Comparison of ENCODE assay signal across 1 cellular context in genomic region chr15:92637621-92638020, GRCh38.
TF ChIP-seq lines count a peak whose summit lies in the region.

No MANE protein-coding gene starts in this region.

TF ChIP-seq in GM12878, 131 proteins besides CTCF, POLR2A, EP300 and RAD21:
- TF ChIP-seq, protein P1, sequence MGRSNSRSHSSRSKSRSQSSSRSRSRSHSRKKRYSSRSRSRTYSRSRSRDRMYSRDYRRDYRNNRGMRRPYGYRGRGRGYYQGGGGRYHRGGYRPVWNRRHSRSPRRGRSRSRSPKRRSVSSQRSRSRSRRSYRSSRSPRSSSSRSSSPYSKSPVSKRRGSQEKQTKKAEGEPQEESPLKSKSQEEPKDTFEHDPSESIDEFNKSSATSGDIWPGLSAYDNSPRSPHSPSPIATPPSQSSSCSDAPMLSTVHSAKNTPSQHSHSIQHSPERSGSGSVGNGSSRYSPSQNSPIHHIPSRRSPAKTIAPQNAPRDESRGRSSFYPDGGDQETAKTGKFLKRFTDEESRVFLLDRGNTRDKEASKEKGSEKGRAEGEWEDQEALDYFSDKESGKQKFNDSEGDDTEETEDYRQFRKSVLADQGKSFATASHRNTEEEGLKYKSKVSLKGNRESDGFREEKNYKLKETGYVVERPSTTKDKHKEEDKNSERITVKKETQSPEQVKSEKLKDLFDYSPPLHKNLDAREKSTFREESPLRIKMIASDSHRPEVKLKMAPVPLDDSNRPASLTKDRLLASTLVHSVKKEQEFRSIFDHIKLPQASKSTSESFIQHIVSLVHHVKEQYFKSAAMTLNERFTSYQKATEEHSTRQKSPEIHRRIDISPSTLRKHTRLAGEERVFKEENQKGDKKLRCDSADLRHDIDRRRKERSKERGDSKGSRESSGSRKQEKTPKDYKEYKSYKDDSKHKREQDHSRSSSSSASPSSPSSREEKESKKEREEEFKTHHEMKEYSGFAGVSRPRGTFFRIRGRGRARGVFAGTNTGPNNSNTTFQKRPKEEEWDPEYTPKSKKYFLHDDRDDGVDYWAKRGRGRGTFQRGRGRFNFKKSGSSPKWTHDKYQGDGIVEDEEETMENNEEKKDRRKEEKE (IDR thresholded peaks at IDR 0.05), result no peak
- TF ChIP-seq SKIL (IDR thresholded peaks at IDR 0.05; ENCODE audit: low read depth, poor library complexity, severe bottlenecking), result no peak
- TF ChIP-seq TARDBP (IDR thresholded peaks at IDR 0.05; ENCODE audit: borderline replicate concordance), result no peak
- TF ChIP-seq, protein P2, sequence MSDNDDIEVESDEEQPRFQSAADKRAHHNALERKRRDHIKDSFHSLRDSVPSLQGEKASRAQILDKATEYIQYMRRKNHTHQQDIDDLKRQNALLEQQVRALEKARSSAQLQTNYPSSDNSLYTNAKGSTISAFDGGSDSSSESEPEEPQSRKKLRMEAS (IDR thresholded peaks at IDR 0.05; ENCODE audit: low read depth, low read length), result no peak
- TF ChIP-seq BRCA1 (IDR thresholded peaks at IDR 0.05; ENCODE audit: low read depth, low read length), result no peak
- no peak for TF ChIP-seq FOXK2 (IDR thresholded peaks at IDR 0.05)
- no peak for TF ChIP-seq SUPT20H (IDR thresholded peaks at IDR 0.05; ENCODE audit: borderline replicate concordance, control insufficient read depth, low read depth, low read length)
- TF ChIP-seq REST (IDR thresholded peaks at IDR 0.05; ENCODE audit: low read depth, low read length), result no peak
- TF ChIP-seq SIN3A (IDR thresholded peaks at IDR 0.05; ENCODE audit: low read depth, low read length), result no peak
- TF ChIP-seq YY1 (IDR thresholded peaks at IDR 0.05; ENCODE audit: low read depth, low read length), result no peak
- TF ChIP-seq, protein P3, sequence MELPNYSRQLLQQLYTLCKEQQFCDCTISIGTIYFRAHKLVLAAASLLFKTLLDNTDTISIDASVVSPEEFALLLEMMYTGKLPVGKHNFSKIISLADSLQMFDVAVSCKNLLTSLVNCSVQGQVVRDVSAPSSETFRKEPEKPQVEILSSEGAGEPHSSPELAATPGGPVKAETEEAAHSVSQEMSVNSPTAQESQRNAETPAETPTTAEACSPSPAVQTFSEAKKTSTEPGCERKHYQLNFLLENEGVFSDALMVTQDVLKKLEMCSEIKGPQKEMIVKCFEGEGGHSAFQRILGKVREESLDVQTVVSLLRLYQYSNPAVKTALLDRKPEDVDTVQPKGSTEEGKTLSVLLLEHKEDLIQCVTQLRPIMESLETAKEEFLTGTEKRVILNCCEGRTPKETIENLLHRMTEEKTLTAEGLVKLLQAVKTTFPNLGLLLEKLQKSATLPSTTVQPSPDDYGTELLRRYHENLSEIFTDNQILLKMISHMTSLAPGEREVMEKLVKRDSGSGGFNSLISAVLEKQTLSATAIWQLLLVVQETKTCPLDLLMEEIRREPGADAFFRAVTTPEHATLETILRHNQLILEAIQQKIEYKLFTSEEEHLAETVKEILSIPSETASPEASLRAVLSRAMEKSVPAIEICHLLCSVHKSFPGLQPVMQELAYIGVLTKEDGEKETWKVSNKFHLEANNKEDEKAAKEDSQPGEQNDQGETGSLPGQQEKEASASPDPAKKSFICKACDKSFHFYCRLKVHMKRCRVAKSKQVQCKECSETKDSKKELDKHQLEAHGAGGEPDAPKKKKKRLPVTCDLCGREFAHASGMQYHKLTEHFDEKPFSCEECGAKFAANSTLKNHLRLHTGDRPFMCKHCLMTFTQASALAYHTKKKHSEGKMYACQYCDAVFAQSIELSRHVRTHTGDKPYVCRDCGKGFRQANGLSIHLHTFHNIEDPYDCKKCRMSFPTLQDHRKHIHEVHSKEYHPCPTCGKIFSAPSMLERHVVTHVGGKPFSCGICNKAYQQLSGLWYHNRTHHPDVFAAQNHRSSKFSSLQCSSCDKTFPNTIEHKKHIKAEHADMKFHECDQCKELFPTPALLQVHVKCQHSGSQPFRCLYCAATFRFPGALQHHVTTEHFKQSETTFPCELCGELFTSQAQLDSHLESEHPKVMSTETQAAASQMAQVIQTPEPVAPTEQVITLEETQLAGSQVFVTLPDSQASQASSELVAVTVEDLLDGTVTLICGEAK (IDR thresholded peaks at IDR 0.05; ENCODE audit: borderline replicate concordance), result no peak
- TF ChIP-seq, protein P4, sequence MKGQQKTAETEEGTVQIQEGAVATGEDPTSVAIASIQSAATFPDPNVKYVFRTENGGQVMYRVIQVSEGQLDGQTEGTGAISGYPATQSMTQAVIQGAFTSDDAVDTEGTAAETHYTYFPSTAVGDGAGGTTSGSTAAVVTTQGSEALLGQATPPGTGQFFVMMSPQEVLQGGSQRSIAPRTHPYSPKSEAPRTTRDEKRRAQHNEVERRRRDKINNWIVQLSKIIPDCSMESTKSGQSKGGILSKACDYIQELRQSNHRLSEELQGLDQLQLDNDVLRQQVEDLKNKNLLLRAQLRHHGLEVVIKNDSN (IDR thresholded peaks at IDR 0.05; ENCODE audit: borderline replicate concordance, extremely low read length, insufficient read depth, low read depth, low read length), result no peak
- TF ChIP-seq SREBF2 (IDR thresholded peaks at IDR 0.05; ENCODE audit: low read length), result no peak
- TF ChIP-seq, protein P5, sequence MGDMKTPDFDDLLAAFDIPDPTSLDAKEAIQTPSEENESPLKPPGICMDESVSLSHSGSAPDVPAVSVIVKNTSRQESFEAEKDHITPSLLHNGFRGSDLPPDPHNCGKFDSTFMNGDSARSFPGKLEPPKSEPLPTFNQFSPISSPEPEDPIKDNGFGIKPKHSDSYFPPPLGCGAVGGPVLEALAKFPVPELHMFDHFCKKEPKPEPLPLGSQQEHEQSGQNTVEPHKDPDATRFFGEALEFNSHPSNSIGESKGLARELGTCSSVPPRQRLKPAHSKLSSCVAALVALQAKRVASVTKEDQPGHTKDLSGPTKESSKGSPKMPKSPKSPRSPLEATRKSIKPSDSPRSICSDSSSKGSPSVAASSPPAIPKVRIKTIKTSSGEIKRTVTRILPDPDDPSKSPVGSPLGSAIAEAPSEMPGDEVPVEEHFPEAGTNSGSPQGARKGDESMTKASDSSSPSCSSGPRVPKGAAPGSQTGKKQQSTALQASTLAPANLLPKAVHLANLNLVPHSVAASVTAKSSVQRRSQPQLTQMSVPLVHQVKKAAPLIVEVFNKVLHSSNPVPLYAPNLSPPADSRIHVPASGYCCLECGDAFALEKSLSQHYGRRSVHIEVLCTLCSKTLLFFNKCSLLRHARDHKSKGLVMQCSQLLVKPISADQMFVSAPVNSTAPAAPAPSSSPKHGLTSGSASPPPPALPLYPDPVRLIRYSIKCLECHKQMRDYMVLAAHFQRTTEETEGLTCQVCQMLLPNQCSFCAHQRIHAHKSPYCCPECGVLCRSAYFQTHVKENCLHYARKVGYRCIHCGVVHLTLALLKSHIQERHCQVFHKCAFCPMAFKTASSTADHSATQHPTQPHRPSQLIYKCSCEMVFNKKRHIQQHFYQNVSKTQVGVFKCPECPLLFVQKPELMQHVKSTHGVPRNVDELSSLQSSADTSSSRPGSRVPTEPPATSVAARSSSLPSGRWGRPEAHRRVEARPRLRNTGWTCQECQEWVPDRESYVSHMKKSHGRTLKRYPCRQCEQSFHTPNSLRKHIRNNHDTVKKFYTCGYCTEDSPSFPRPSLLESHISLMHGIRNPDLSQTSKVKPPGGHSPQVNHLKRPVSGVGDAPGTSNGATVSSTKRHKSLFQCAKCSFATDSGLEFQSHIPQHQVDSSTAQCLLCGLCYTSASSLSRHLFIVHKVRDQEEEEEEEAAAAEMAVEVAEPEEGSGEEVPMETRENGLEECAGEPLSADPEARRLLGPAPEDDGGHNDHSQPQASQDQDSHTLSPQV (IDR thresholded peaks at IDR 0.05), result no peak
